18 cellular contexts compared by ENCODE assay signal in genomic region chr10:92720306-92721165, GRCh38.
DNase-seq lines count a peak whose midpoint lies in the region; FAIRE-seq lines count a peak whose summit lies in the region.
"Had no signal": no experiment of that assay in that cellular context is flagged by ENCODE, and none has a peak within 500 bp of the region (broad histone marks: within the 10 kb centered on the region; RNA-seq: fewer than 3 reads in every experiment).

No MANE protein-coding gene starts in this region.

- peak; percentile 55 for DNase-seq in DMS53 treated with DMSO at 0.1 percent for 48 hours (lab: John Stamatoyannopoulos, UW; ENCODE audit: unreplicated experiment)
- peak; percentile 22 for DNase-seq in MV-4-11 (lab: John Stamatoyannopoulos, UW)
- peak; percentile 2 for DNase-seq in NCI-H2171 (lab: John Stamatoyannopoulos, UW)
- peak; percentile 17 for DNase-seq in left kidney (ENCODE audit: low read depth, low spot score)
- no peak for DNase-seq in RPMI8226
- DNase-seq in GM19239 (ENCODE audit: insufficient read length, low spot score): no peak
- no peak for DNase-seq in HTR-8/SVneo (ENCODE audit: insufficient read length, low spot score)
- DNase-seq in T-helper 9 cell: no peak
- DNase-seq: activated CD4-positive, CD25-positive, alpha-beta regulatory T cell; BE2C; body of pancreas; Calu3; colonic mucosa; hypothalamus; OCI-M1; psoas muscle; stimulated activated CD4-positive, alpha-beta T cell treated with anti-CD3 and anti-CD28 coated beads, Interleukin-4, amount 100 ng/mL, for 4 hours had no signal

- FAIRE-seq in GM19239 (lab: Jason Lieb, UNC): no peak
- FAIRE-seq in HTR-8/SVneo (lab: Jason Lieb, UNC): no peak
- FAIRE-seq: endometrium had no signal

Comparison
In these comparisons a context has a peak if more than half of its experiments do, and no peak if none do; other contexts are left out.
1. DNase-seq: peak in DMS53 treated with DMSO at 0.1 percent for 48 hours (single experiment), MV-4-11 (single experiment), NCI-H2171 (single experiment) and left kidney (single experiment); none in RPMI8226 (single experiment), GM19239 (single experiment), HTR-8/SVneo (single experiment) and T-helper 9 cell (single experiment).